Comparison of ENCODE assay signal across 5 cellular contexts in the genomic region with DNA sequence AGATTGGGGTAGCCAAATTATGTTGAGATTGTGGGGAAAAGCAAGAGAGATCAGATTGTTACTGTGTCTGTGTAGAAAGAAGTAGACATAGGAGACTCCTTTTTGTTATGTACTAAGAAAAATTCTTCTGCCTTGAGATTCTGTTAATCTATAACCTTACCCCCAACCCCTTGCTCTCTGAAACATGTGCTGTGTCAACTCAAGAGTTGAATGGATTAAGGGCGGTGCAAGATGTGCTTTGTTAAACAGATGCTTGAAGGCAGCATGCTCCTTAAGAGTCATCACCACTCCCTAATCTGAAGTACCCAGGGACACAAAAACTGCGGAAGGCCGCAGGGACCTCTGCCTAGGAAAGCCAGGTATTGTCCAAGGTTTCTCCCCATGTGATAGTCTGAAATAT. TPM values are rescaled to one million over a fixed set of nuclear protein-coding genes. Genes with fewer than 3 reads are reported as not detected.
"Had no signal": no experiment of that assay in that cellular context is flagged by ENCODE, and none has a peak within 500 bp of the region (broad histone marks: within the 10 kb centered on the region; RNA-seq: fewer than 3 reads in every experiment).

No MANE protein-coding gene starts in this region.

RNA-seq across cellular contexts. Expression of gene KLRB1, which starts 7.3 kb away (rescaled TPM):
- total RNA-seq: activated CD4-positive, alpha-beta T cell treated with anti-CD3 and anti-CD28 coated beads, Interleukin-2, amount 10 ng/mL, durations not matched to agents 24 days and 14 days; activated naive CD8-positive, alpha-beta T cell treated with anti-CD3 and anti-CD28 coated beads for 36 hours; NCI-H460; Right ventricle myocardium superior had no signal
- polyA plus RNA-seq: aorta had no signal
